Comparison of ENCODE assay signal across 18 cellular contexts in genomic region chr5:5521478-5521877, GRCh38.
"Had no signal": no experiment of that assay in that cellular context is flagged by ENCODE, and none has a peak within 500 bp of the region (broad histone marks: within the 10 kb centered on the region; RNA-seq: fewer than 3 reads in every experiment).

No MANE protein-coding gene starts in this region.

- H3K27me3 Mint-ChIP-seq: dendritic cell treated with granulocyte-macrophage colony-stimulating factor and Interleukin-4, amounts not matched to agents 40 ng/mL and 50 ng/mL, for 4 days had no signal

- DNase-seq: effector memory CD8-positive, alpha-beta T cell; gastrocnemius medialis; glutamatergic neuron; mammary epithelial cell; naive thymus-derived CD4-positive, alpha-beta T cell; posterior cingulate gyrus; sigmoid colon; stimulated activated CD4-positive, alpha-beta T cell treated with anti-CD3 and anti-CD28 coated beads, Interleukin-2, amount 100 ng/mL, for 24 hours; stimulated activated CD4-positive, alpha-beta T cell treated with anti-CD3 and anti-CD28 coated beads, Interleukin-4, amount 100 ng/mL, for 4 hours; stimulated activated naive B cell treated with anti-CD40 and anti-IgM and Interleukin-4, amounts not matched to agents 10 μg/mL and 1 μg/mL and 100 μg/mL, for 72 hours; stimulated activated naive CD8-positive, alpha-beta T cell treated with anti-CD3 and anti-CD28 coated beads, Interleukin-15, amount 100 ng/mL, for 72 hours; transverse colon had no signal

- H3K4me3 Mint-ChIP-seq: dendritic cell treated with granulocyte-macrophage colony-stimulating factor and Interleukin-4, amounts not matched to agents 40 ng/mL and 50 ng/mL, for 4 days; effector memory CD8-positive, alpha-beta T cell; naive thymus-derived CD4-positive, alpha-beta T cell; neural crest cell; stimulated activated naive B cell treated with anti-CD40 and anti-IgM and Interleukin-4, amounts not matched to agents 10 μg/mL and 1 μg/mL and 100 μg/mL, for 72 hours had no signal

- H3K4me3 ChIP-seq: esophagus muscularis mucosa, gastrocnemius medialis, sigmoid colon, skin epidermis, thoracic aorta, transverse colon had no signal

- H3K4me1 Mint-ChIP-seq: neural crest cell had no signal

- H3K36me3 ChIP-seq: esophagus muscularis mucosa, gastrocnemius medialis, sigmoid colon, thoracic aorta, transverse colon had no signal

- H3K27ac Mint-ChIP-seq: dendritic cell treated with granulocyte-macrophage colony-stimulating factor and Interleukin-4, amounts not matched to agents 40 ng/mL and 50 ng/mL, for 4 days; stimulated activated naive B cell treated with anti-CD40 and anti-IgM and Interleukin-4, amounts not matched to agents 10 μg/mL and 1 μg/mL and 100 μg/mL, for 72 hours had no signal

- H3K27me3 ChIP-seq: esophagus muscularis mucosa, gastrocnemius medialis, sigmoid colon, transverse colon had no signal

- ATAC-seq: effector memory CD8-positive, alpha-beta T cell; gastrocnemius medialis; naive thymus-derived CD4-positive, alpha-beta T cell; stimulated activated naive B cell treated with anti-CD40 and anti-IgM and Interleukin-4, amounts not matched to agents 10 μg/mL and 1 μg/mL and 100 μg/mL, for 72 hours had no signal

- H3K4me1 ChIP-seq: esophagus muscularis mucosa, gastrocnemius medialis, sigmoid colon, transverse colon had no signal

- H3K36me3 Mint-ChIP-seq: stimulated activated naive B cell treated with anti-CD40 and anti-IgM and Interleukin-4, amounts not matched to agents 10 μg/mL and 1 μg/mL and 100 μg/mL, for 72 hours had no signal

- H3K27ac ChIP-seq: epithelial cell of prostate, esophagus muscularis mucosa, gastrocnemius medialis, sigmoid colon, skin epidermis, thoracic aorta, transverse colon had no signal

- H3K9me3 ChIP-seq: esophagus muscularis mucosa, gastrocnemius medialis, sigmoid colon, thoracic aorta, transverse colon had no signal
